25 cellular contexts compared by ENCODE assay signal in genomic region chr3:64173567-64173966, GRCh38.
"Had no signal": no experiment of that assay in that cellular context is flagged by ENCODE, and none has a peak within 500 bp of the region (broad histone marks: within the 10 kb centered on the region; RNA-seq: fewer than 3 reads in every experiment).

No MANE protein-coding gene starts in this region.

- H3K4me1 ChIP-seq: lower lobe of right lung, parathyroid adenoma, psoas muscle, right lobe of liver, tibial artery, upper lobe of right lung had no signal

- H3K36me3 Mint-ChIP-seq: immature natural killer cell; naive B cell; natural killer cell; neural progenitor cell; stimulated activated naive B cell treated with anti-CD40 and anti-IgM and Interleukin-4, amounts not matched to agents 10 μg/mL and 1 μg/mL and 100 μg/mL, for 72 hours had no signal

- H3K9me3 ChIP-seq: lower lobe of right lung, neutrophil, psoas muscle, stomach, suprapubic skin, thoracic aorta, tibial artery, upper lobe of right lung had no signal

- H3K36me3 ChIP-seq: lower lobe of right lung, neural progenitor cell, neutrophil, right lobe of liver, stomach, suprapubic skin, thoracic aorta, tibial artery, upper lobe of right lung had no signal

- H3K4me1 Mint-ChIP-seq: immature natural killer cell; naive B cell; natural killer cell; neural progenitor cell; stimulated activated naive B cell treated with anti-CD40 and anti-IgM and Interleukin-4, amounts not matched to agents 10 μg/mL and 1 μg/mL and 100 μg/mL, for 72 hours had no signal

- ATAC-seq: lower lobe of right lung; natural killer cell; psoas muscle; right lobe of liver; stimulated activated naive B cell treated with anti-CD40 and anti-IgM and Interleukin-4, amounts not matched to agents 10 μg/mL and 1 μg/mL and 100 μg/mL, for 72 hours; stimulated activated naive CD8-positive, alpha-beta T cell treated with anti-CD3 and anti-CD28 coated beads, Interleukin-15, Interleukin-2, amounts not matched to agents 100 U/mL and 50 U/mL, for 24 hours; upper lobe of right lung had no signal

- DNase-seq: hypothalamus; immature natural killer cell; kidney; lower lobe of right lung; mesenchymal stem cell; naive B cell; natural killer cell; nephron progenitor cell; occipital lobe; psoas muscle; right lobe of liver; stimulated activated CD4-positive, alpha-beta T cell treated with anti-CD3 and anti-CD28 coated beads, Interleukin-12 subunit alpha, Interleukin-12 subunit beta, amount 100 ng/mL, for 4 hours; stimulated activated CD4-positive, alpha-beta T cell treated with anti-CD3 and anti-CD28 coated beads, Interleukin-15, amount 100 ng/mL, for 24 hours; stimulated activated CD4-positive, alpha-beta T cell treated with anti-CD3 and anti-CD28 coated beads, Interleukin-2, amount 100 ng/mL, for 24 hours; stimulated activated CD4-positive, alpha-beta T cell treated with anti-CD3 and anti-CD28 coated beads, Interleukin-4, amount 100 ng/mL, for 1 hour; stimulated activated naive B cell treated with anti-CD40 and anti-IgM and Interleukin-4, amounts not matched to agents 10 μg/mL and 1 μg/mL and 100 μg/mL, for 72 hours; stimulated activated naive CD8-positive, alpha-beta T cell treated with anti-CD3 and anti-CD28 coated beads, Interleukin-15, Interleukin-2, amounts not matched to agents 100 U/mL and 50 U/mL, for 24 hours; stomach; tibial artery; upper lobe of right lung had no signal

- H3K4me3 Mint-ChIP-seq: immature natural killer cell; naive B cell; natural killer cell; nephron progenitor cell; neural progenitor cell; stimulated activated naive B cell treated with anti-CD40 and anti-IgM and Interleukin-4, amounts not matched to agents 10 μg/mL and 1 μg/mL and 100 μg/mL, for 72 hours had no signal

- H3K27ac Mint-ChIP-seq: immature natural killer cell; natural killer cell; nephron progenitor cell; neural progenitor cell; stimulated activated naive B cell treated with anti-CD40 and anti-IgM and Interleukin-4, amounts not matched to agents 10 μg/mL and 1 μg/mL and 100 μg/mL, for 72 hours had no signal

- H3K4me2 ChIP-seq: neural progenitor cell had no signal

- H3K9ac ChIP-seq: neural progenitor cell, parathyroid adenoma had no signal

- H2AFZ ChIP-seq: neural progenitor cell, parathyroid adenoma had no signal

- H3K27ac ChIP-seq: lower lobe of right lung, neural progenitor cell, neutrophil, parathyroid adenoma, psoas muscle, right lobe of liver, stomach, suprapubic skin, thoracic aorta, tibial artery, upper lobe of right lung had no signal

- H3K4me3 ChIP-seq: lower lobe of right lung, neural progenitor cell, psoas muscle, right lobe of liver, stomach, suprapubic skin, thoracic aorta, tibial artery, upper lobe of right lung had no signal

- H3K27me3 ChIP-seq: neural progenitor cell, neutrophil, right lobe of liver, stomach, suprapubic skin, tibial artery, upper lobe of right lung had no signal

- H3K79me2 ChIP-seq: parathyroid adenoma had no signal
